10 cellular contexts compared by ENCODE assay signal in genomic region chr14:60632777-60633176, GRCh38. TPM values are rescaled to one million over a fixed set of nuclear protein-coding genes. Genes with fewer than 3 reads are reported as not detected.
DNase-seq lines count a peak whose midpoint lies in the region; ATAC-seq lines count a peak whose summit lies in the region.
"Had no signal": no experiment of that assay in that cellular context is flagged by ENCODE, and none has a peak within 500 bp of the region (broad histone marks: within the 10 kb centered on the region; RNA-seq: fewer than 3 reads in every experiment).

No MANE protein-coding gene starts in this region.

- peaks cover 12% of the 10 kb centered on the region for H3K4me1 ChIP-seq in CD8-positive, alpha-beta memory T cell (ENCODE audit: insufficient read depth, low read length)

- peaks cover 0 to 1% (median 0%) of the 10 kb centered on the region in 3 donors for H3K36me3 Mint-ChIP-seq in CD8-positive, alpha-beta memory T cell

- no peak overlapping the region for H3K4me3 ChIP-seq in CD8-positive, alpha-beta memory T cell (ENCODE audit: low read length)
- H3K4me3 ChIP-seq: PC-9, skin epidermis had no signal

- peaks cover 13 to 19% (median 15%) of the 10 kb centered on the region in 3 donors for H3K4me1 Mint-ChIP-seq in CD8-positive, alpha-beta memory T cell

- peak overlapping the region in 6 of 7 donors; percentile 32 to 66 (median 50) for H3K4me3 Mint-ChIP-seq in CD8-positive, alpha-beta memory T cell

- CTCF ChIA-PET in CD8-positive, alpha-beta memory T cell (lab: Charles Lee): no interaction called here

- H3K27ac ChIP-seq in CD8-positive, alpha-beta memory T cell (ENCODE audit: low read depth, low read length): no peak overlapping the region
- H3K27ac ChIP-seq: PC-9, skin epidermis had no signal

- H3K27me3 ChIP-seq in CD8-positive, alpha-beta memory T cell (ENCODE audit: insufficient read depth, low read length, poor library complexity, severe bottlenecking): peaks cover 12% of the 10 kb centered on the region

- peaks cover 13 to 22% of the 10 kb centered on the region in 2 donors for H3K27me3 Mint-ChIP-seq in CD8-positive, alpha-beta memory T cell

- DNase-seq in CD8-positive, alpha-beta memory T cell: no peak
- DNase-seq in RPMI8226: peak; percentile 22
- DNase-seq in NCI-H1105 treated with DMSO at 0.1 percent for 48 hours (lab: John Stamatoyannopoulos, UW): no peak
- no peak for DNase-seq in NCI-H446 treated with DMSO at 0.1 percent for 48 hours (lab: John Stamatoyannopoulos, UW)
- DNase-seq in foreskin melanocyte: no peak
- DNase-seq in stimulated activated naive CD4-positive, alpha-beta T cell (lab: John Stamatoyannopoulos, UW): no peak
- DNase-seq: PC-9 had no signal

- H3K36me3 ChIP-seq in CD8-positive, alpha-beta memory T cell (ENCODE audit: insufficient read depth, low read length): no peaks in the 10 kb centered on the region

- ATAC-seq in GM19463 (IDR thresholded peaks at IDR 0.05; ENCODE audit: unreplicated experiment): peak; percentile 69
- ATAC-seq in HG03108 (IDR thresholded peaks at IDR 0.05; ENCODE audit: unreplicated experiment): peak; percentile 78

- H3K9me3 Mint-ChIP-seq in CD8-positive, alpha-beta memory T cell: no peaks in the 10 kb centered on the region

- H3K27ac Mint-ChIP-seq in CD8-positive, alpha-beta memory T cell: peak overlapping the region in 3 of 8 donors; percentile 24 to 34 (median 27)

- POLR2A ChIA-PET in CD8-positive, alpha-beta memory T cell (lab: Charles Lee): no interaction called here

- H3K9me3 ChIP-seq in CD8-positive, alpha-beta memory T cell (ENCODE audit: low read length): no peaks in the 10 kb centered on the region

RNA-seq across cellular contexts. Expression of gene SIX1, which starts 16.5 kb away (rescaled TPM):
- not detected for total RNA-seq in CD8-positive, alpha-beta memory T cell
- polyA plus RNA-seq in CD8-positive, alpha-beta memory T cell: not detected
